In the genomic region with DNA sequence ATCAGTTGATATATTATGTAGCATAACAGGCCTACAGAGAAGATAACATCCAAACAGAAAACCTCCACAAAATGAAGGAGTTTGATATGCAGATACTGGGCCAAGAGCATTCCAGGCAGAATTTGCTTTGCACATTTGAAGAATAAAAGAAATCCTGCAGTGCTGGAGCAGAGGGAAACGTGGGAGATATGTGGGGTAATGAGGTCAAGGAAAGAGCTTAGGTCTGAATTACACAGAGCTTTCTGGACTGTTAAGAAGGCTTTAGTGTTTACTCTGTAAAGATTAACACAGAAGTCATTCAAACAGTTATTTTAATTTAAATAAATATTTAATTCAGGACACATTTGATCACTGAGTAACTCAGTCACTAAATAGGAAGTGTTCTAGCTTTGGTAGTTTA, we compare ENCODE assay signal across 4 cellular contexts.
"Had no signal": no experiment of that assay in that cellular context is flagged by ENCODE, and none has a peak within 500 bp of the region (broad histone marks: within the 10 kb centered on the region; RNA-seq: fewer than 3 reads in every experiment).

No MANE protein-coding gene starts in this region.

- H3K4me1 Mint-ChIP-seq: IgD-negative memory B cell had no signal

- H3K27ac Mint-ChIP-seq: GM23338, H9, IgD-negative memory B cell had no signal

- H3K4me3 Mint-ChIP-seq: GM23338, H9, IgD-negative memory B cell had no signal

- ATAC-seq: GM23338 had no signal

- DNase-seq: H9, KBM-7 had no signal

- H3K27me3 Mint-ChIP-seq: IgD-negative memory B cell had no signal

- H3K9me3 Mint-ChIP-seq: GM23338, H9 had no signal

- H3K4me2 ChIP-seq: GM23338 had no signal

- H3K36me3 Mint-ChIP-seq: IgD-negative memory B cell had no signal

- H2AFZ ChIP-seq: GM23338 had no signal

- H3K4me3 ChIP-seq: GM23338 had no signal
